ENCODE assay signal across 15 cellular contexts in the genomic region with DNA sequence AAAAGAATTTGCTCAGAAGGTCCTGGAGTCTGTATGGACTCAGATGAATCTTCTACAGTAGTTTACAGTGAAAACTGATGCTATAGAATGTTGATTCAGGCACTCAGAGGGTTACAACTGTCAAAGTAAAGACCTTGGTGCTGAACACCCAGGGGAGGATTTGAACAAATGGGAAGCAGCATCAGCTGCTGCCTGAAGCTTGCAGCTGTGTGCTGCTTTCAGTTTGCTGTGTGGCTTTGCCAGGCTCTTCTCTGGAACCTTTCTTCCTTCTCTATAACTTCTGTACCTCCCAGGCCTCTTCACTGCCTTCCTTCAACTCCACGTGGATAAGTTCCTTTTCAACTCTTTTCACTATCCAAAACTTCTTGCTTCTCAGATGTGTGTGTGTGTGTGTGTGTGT.
DNase-seq lines count a peak whose midpoint lies in the region; ATAC-seq and TF ChIP-seq lines count a peak whose summit lies in the region.
"Had no signal": no experiment of that assay in that cellular context is flagged by ENCODE, and none has a peak within 500 bp of the region (broad histone marks: within the 10 kb centered on the region; RNA-seq: fewer than 3 reads in every experiment).

No MANE protein-coding gene starts in this region.

- no peaks in the 10 kb centered on the region for H3K9me3 ChIP-seq in SJCRH30 (replicated peaks)

- peaks cover 24% of the 10 kb centered on the region for H3K4me1 Mint-ChIP-seq in nephron

- peak; percentile 40 for ATAC-seq in HG02798 (IDR thresholded peaks at IDR 0.05; ENCODE audit: poor library complexity, unreplicated experiment)
- ATAC-seq in GM21423 (IDR thresholded peaks at IDR 0.05; ENCODE audit: unreplicated experiment): no peak
- no peak for ATAC-seq in HG03439 (IDR thresholded peaks at IDR 0.05; ENCODE audit: unreplicated experiment)
- ATAC-seq: HCT116 had no signal

- peak overlapping the region in 1 of 3 experiments; percentile 17 for H3K4me3 Mint-ChIP-seq in nephron
- H3K4me3 Mint-ChIP-seq: CD4-positive, CD25-positive, alpha-beta regulatory T cell had no signal

- peak overlapping the region; percentile 38 to 80 (median 50) for H3K27ac Mint-ChIP-seq in nephron
- H3K27ac Mint-ChIP-seq: CD4-positive, CD25-positive, alpha-beta regulatory T cell had no signal

- H3K27me3 Mint-ChIP-seq in nephron (ENCODE audit: low read depth): no peaks in the 10 kb centered on the region
- H3K27me3 Mint-ChIP-seq: CD4-positive, CD25-positive, alpha-beta regulatory T cell had no signal

- DNase-seq in NCI-H1436 (lab: John Stamatoyannopoulos, UW) (peak; percentile 11), NCI-H1436 treated with DMSO at 0.1 percent for 48 hours (lab: John Stamatoyannopoulos, UW) (no peak), SJCRH30 (peak; percentile 7 to 43), GM19238 (ENCODE audit: insufficient read length, low spot score) (no peak)
- DNase-seq: CD4-positive, CD25-positive, alpha-beta regulatory T cell; DMS53; GF-D8; IMR-90 had no signal

- H3K36me3 Mint-ChIP-seq in nephron (ENCODE audit: low read depth): no peaks in the 10 kb centered on the region
- H3K36me3 Mint-ChIP-seq: CD4-positive, CD25-positive, alpha-beta regulatory T cell had no signal

- H3K4me3 ChIP-seq in SJCRH30: no peak overlapping the region
- H3K4me3 ChIP-seq: BLaER1 treated with 17β-estradiol and CSF1 and Interleukin-3, amounts not matched to agents 10 nM and 100 nM had no signal

- no peaks in the 10 kb centered on the region for H3K36me3 ChIP-seq in SJCRH30
- H3K36me3 ChIP-seq: BLaER1 treated with 17β-estradiol and CSF1 and Interleukin-3, amounts not matched to agents 10 nM and 100 nM had no signal

- TF ChIP-seq CTCF in nephron (IDR thresholded peaks at IDR 0.05; ENCODE audit: unreplicated experiment in 3 of 3): no peak

- H3K27ac ChIP-seq in SJCRH30: no peak overlapping the region
- H3K27ac ChIP-seq: 22Rv1; BLaER1 treated with 17β-estradiol and CSF1 and Interleukin-3, amounts not matched to agents 10 nM and 100 nM had no signal

- H3K9me3 Mint-ChIP-seq in nephron: peaks cover 2% of the 10 kb centered on the region

- H3K27me3 ChIP-seq in SJCRH30: no peaks in the 10 kb centered on the region
- H3K27me3 ChIP-seq: BLaER1 treated with 17β-estradiol and CSF1 and Interleukin-3, amounts not matched to agents 10 nM and 100 nM had no signal

- H3K4me1 ChIP-seq in SJCRH30: 0 out of 2 replicates have a peak, but pooled peaks cover 2% of the 10 kb centered on the region

Comparison
In these comparisons a context has a peak if more than half of its experiments do, and no peak if none do; other contexts are left out.
1. DNase-seq: peak in NCI-H1436 (single experiment) and SJCRH30 (2 of 2); none in NCI-H1436 treated with DMSO at 0.1 percent for 48 hours (single experiment) and GM19238 (single experiment).